ENCODE assay signal across 18 cellular contexts in genomic region chr7:133099887-133100286, GRCh38. TPM values are rescaled to one million over a fixed set of nuclear protein-coding genes. Genes with fewer than 3 reads are reported as not detected.
A peak's percentile ranks its signal among the peaks of the same experiment; 100 is the strongest.
DNase-seq lines count a peak whose midpoint lies in the region; ATAC-seq and TF ChIP-seq lines count a peak whose summit lies in the region.
"Had no signal": no experiment of that assay in that cellular context is flagged by ENCODE, and none has a peak within 500 bp of the region (broad histone marks: within the 10 kb centered on the region; RNA-seq: fewer than 3 reads in every experiment).

No MANE protein-coding gene starts in this region.

- CTCF ChIA-PET in HEK293 (lab: Yijun Ruan, JAX) = no interaction called here
- CTCF ChIA-PET in WTC11 (lab: Charles Lee) = no interaction called here
- CTCF ChIA-PET in T-cell (lab: Charles Lee) = no interaction called here

- ATAC-seq in WTC11 (no peak), T-cell (replicated peaks in 1 of 4) (no peak)
- ATAC-seq: CD8-positive, alpha-beta T cell; GM23338; HCT116 had no signal

- no peak overlapping the region for H4K5ac ChIP-seq in mesendoderm (ENCODE audit: low read length)

- H2BK15ac ChIP-seq in mesendoderm (replicated peaks; ENCODE audit: low read depth) = no peak overlapping the region

- DNase-seq in Ammon's horn (ENCODE audit: low spot score) (peak; percentile 33), mesendoderm (no peak), suprapubic skin (ENCODE audit: low spot score in 2 of 2) (no peak), WTC11 (ENCODE audit: low spot score) (no peak), T-cell (no peak)
- DNase-seq: Caco-2; CD4-positive, CD25-positive, alpha-beta regulatory T cell; CD8-positive, alpha-beta T cell; DMS153; DND-41; H9; HFFc6 had no signal

- no peak overlapping the region for H2BK120ac ChIP-seq in mesendoderm (ENCODE audit: low read depth, low read length)

- H3K27ac Mint-ChIP-seq in WTC11 (no peak overlapping the region), T-cell (no peak overlapping the region)
- H3K27ac Mint-ChIP-seq: B cell; CD4-positive, CD25-positive, alpha-beta regulatory T cell; CD8-positive, alpha-beta T cell; GM23338; HFFc6 had no signal

- no peak overlapping the region for H3K4me3 ChIP-seq in HEK293 (ENCODE audit: low read depth, low read length)
- H3K4me3 ChIP-seq in mesendoderm (ENCODE audit: low read length) = no peak overlapping the region
- no peak overlapping the region for H3K4me3 ChIP-seq in suprapubic skin
- H3K4me3 ChIP-seq: BLaER1, GM23338 had no signal

- H3K4me1 Mint-ChIP-seq in WTC11 (peaks cover 5% of the 10 kb centered on the region; the same call in 1 of the 2 replicates), T-cell (no peaks in the 10 kb centered on the region)
- H3K4me1 Mint-ChIP-seq: B cell; CD4-positive, CD25-positive, alpha-beta regulatory T cell had no signal

- no peaks in the 10 kb centered on the region for H3K4me1 ChIP-seq in HEK293 (ENCODE audit: control insufficient read depth, insufficient read depth, low read length)
- no peaks in the 10 kb centered on the region for H3K4me1 ChIP-seq in mesendoderm (ENCODE audit: control insufficient read depth, low read depth, low read length)
- no peaks in the 10 kb centered on the region for H3K4me1 ChIP-seq in suprapubic skin
- H3K4me1 ChIP-seq: BLaER1, Caco-2 had no signal

- H3K27ac ChIP-seq in HEK293 (ENCODE audit: extremely low read depth, low read depth, low read length) = no peak overlapping the region
- H3K27ac ChIP-seq in mesendoderm (ENCODE audit: low read depth, low read length) = no peak overlapping the region
- no peak overlapping the region for H3K27ac ChIP-seq in suprapubic skin
- H3K27ac ChIP-seq: BLaER1, C4-2B had no signal

- no peak for TF ChIP-seq CTCF in HEK293 (tag by site-specific recombination; IDR thresholded peaks at IDR 0.05)
- no peak for TF ChIP-seq CTCF in suprapubic skin (IDR thresholded peaks at IDR 0.05)
- TF ChIP-seq CTCF in WTC11 (IDR thresholded peaks at IDR 0.05) = no peak

- no peak for TF ChIP-seq POLR2A in suprapubic skin (IDR thresholded peaks at IDR 0.05)

- H3K27me3 Mint-ChIP-seq in WTC11 (ENCODE audit: low read depth) (no peaks in the 10 kb centered on the region), T-cell (peaks cover 0 to 7% of the 10 kb centered on the region in 2 donors)
- H3K27me3 Mint-ChIP-seq: CD4-positive, CD25-positive, alpha-beta regulatory T cell had no signal

- no peak overlapping the region for H2BK5ac ChIP-seq in mesendoderm (ENCODE audit: low read length)

- H3K23ac ChIP-seq in mesendoderm (ENCODE audit: low read length) = peak overlapping the region; percentile 68

- no peak overlapping the region for H3K4me2 ChIP-seq in mesendoderm (ENCODE audit: low read length)
- H3K4me2 ChIP-seq: BLaER1, GM23338 had no signal

- H2AK5ac ChIP-seq in mesendoderm (ENCODE audit: low read length) = no peak overlapping the region

- no peak overlapping the region for H3K4ac ChIP-seq in mesendoderm (ENCODE audit: low read depth, low read length)

- H3K56ac ChIP-seq in mesendoderm (ENCODE audit: low read length) = no peak overlapping the region

- H3K36me3 Mint-ChIP-seq in WTC11 = no peaks in the 10 kb centered on the region
- no peaks in the 10 kb centered on the region for H3K36me3 Mint-ChIP-seq in T-cell
- H3K36me3 Mint-ChIP-seq: CD4-positive, CD25-positive, alpha-beta regulatory T cell; CD8-positive, alpha-beta T cell had no signal

- H3K27me3 ChIP-seq in mesendoderm (ENCODE audit: insufficient read depth, low read length, poor library complexity) (no peaks in the 10 kb centered on the region), suprapubic skin (no peaks in the 10 kb centered on the region)
- H3K27me3 ChIP-seq: BLaER1 had no signal

- H3K9me3 Mint-ChIP-seq in WTC11 (no peaks in the 10 kb centered on the region), T-cell (no peaks in the 10 kb centered on the region)
- H3K9me3 Mint-ChIP-seq: CD4-positive, CD25-positive, alpha-beta regulatory T cell; CD8-positive, alpha-beta T cell; GM23338; H9; HFFc6 had no signal

- H3K79me2 ChIP-seq in mesendoderm (ENCODE audit: control insufficient read depth, insufficient read depth, low read length) = no peaks in the 10 kb centered on the region

- H3K36me3 ChIP-seq in HEK293 (ENCODE audit: control insufficient read depth in 2 of 2, insufficient read depth in 1 of 2, low read length in 2 of 2) = no peaks in the 10 kb centered on the region
- H3K36me3 ChIP-seq in mesendoderm (ENCODE audit: control insufficient read depth, insufficient read depth, low read length) = no peaks in the 10 kb centered on the region
- no peaks in the 10 kb centered on the region for H3K36me3 ChIP-seq in suprapubic skin
- H3K36me3 ChIP-seq: BLaER1 had no signal

- no peak overlapping the region for H3K9ac ChIP-seq in mesendoderm (ENCODE audit: low read length)
- H3K9ac ChIP-seq: BLaER1 had no signal

- TF ChIP-seq EP300 in suprapubic skin (IDR thresholded peaks at IDR 0.05) = no peak

- no peak overlapping the region for H3K18ac ChIP-seq in mesendoderm (ENCODE audit: low read length)

- no CpG with 5 or more reads among the region's 1 CpG for WGBS in mesendoderm (ENCODE audit: extremely low coverage, insufficient coverage, low lambda C conversion rate)
- 56% methylated on average over 1 of the region's 1 CpG for WGBS in suprapubic skin

- POLR2A ChIA-PET in HEK293 (lab: Yijun Ruan, JAX) = no interaction called here
- POLR2A ChIA-PET in WTC11 (lab: Charles Lee) = no interaction called here
- POLR2A ChIA-PET in T-cell (lab: Charles Lee) = interaction anchor here in 1 of 2 donors (0.5 kb wide), 1 partner anchor 1199 kb away, joined by 4 read pairs; no protein-coding TSS in a partner anchor

- H3K9me3 ChIP-seq in HEK293 (ENCODE audit: control insufficient read depth, insufficient read depth, low read depth, low read length) = no peaks in the 10 kb centered on the region
- H3K9me3 ChIP-seq in suprapubic skin = no peaks in the 10 kb centered on the region
- H3K9me3 ChIP-seq: BLaER1, Caco-2 had no signal

- H4K8ac ChIP-seq in mesendoderm (ENCODE audit: low read depth, low read length) = no peak overlapping the region

- H3K4me3 Mint-ChIP-seq in WTC11 = no peak overlapping the region
- H3K4me3 Mint-ChIP-seq in T-cell = no peak overlapping the region
- H3K4me3 Mint-ChIP-seq: B cell; CD4-positive, CD25-positive, alpha-beta regulatory T cell; CD8-positive, alpha-beta T cell; GM23338; H9; HFFc6 had no signal

- no peaks in the 10 kb centered on the region for H3K79me1 ChIP-seq in mesendoderm (ENCODE audit: low read length)

TF ChIP-seq in HEK293, 187 proteins besides CTCF, POLR2A, EP300 and RAD21:
- peak; percentile 36; the same call in 1 of the 2 replicates for TF ChIP-seq ZFHX2 (tag by site-specific recombination; conservative IDR thresholded peaks at IDR 0.05)
- no peak for TF ChIP-seq ZBTB26 (tag by site-specific recombination; optimal IDR thresholded peaks at IDR 0.05)
- peak; percentile 27; the same call in 1 of the 2 replicates for TF ChIP-seq KLF1 (tag by site-specific recombination; IDR thresholded peaks at IDR 0.05)
- no peak for TF ChIP-seq GLIS2 (tag by site-specific recombination; IDR thresholded peaks at IDR 0.05)
- peak; percentile 20; the same call in 1 of the 2 replicates for TF ChIP-seq EGR2 (tag by site-specific recombination; IDR thresholded peaks at IDR 0.05; ENCODE audit: low read depth)
- TF ChIP-seq TCF7L2 (IDR thresholded peaks at IDR 0.05; ENCODE audit: borderline replicate concordance, low read depth, low read length) = no peak

TF ChIP-seq in WTC11, 78 proteins besides CTCF, POLR2A, EP300 and RAD21 (continues in another document):
- TF ChIP-seq CREB1 (CRISPR knock-in tag; IDR thresholded peaks at IDR 0.05) (no peak), ZNF263 (CRISPR knock-in tag; IDR thresholded peaks at IDR 0.05; ENCODE audit: low read depth) (no peak), ZNF671 (CRISPR knock-in tag; IDR thresholded peaks at IDR 0.05) (no peak), ATF3 (CRISPR knock-in tag; conservative IDR thresholded peaks at IDR 0.05) (no peak), TEAD4 (CRISPR knock-in tag; IDR thresholded peaks at IDR 0.05) (no peak), ZBTB43 (CRISPR knock-in tag; IDR thresholded peaks at IDR 0.05) (no peak), ZNF232 (CRISPR knock-in tag; IDR thresholded peaks at IDR 0.05) (no peak), ATF1 (CRISPR knock-in tag; IDR thresholded peaks at IDR 0.05) (no peak), HMGXB4 (CRISPR knock-in tag; IDR thresholded peaks at IDR 0.05) (no peak), SMAD4 (CRISPR knock-in tag; IDR thresholded peaks at IDR 0.05) (no peak), ZNF317 (CRISPR knock-in tag; IDR thresholded peaks at IDR 0.05; ENCODE audit: borderline replicate concordance, low read depth) (no peak), RORB (CRISPR knock-in tag; IDR thresholded peaks at IDR 0.05) (no peak)

RNA-seq across cellular contexts. Expression of gene CHCHD3, which starts 18.0 kb away (rescaled TPM):
- polyA plus RNA-seq in mesendoderm (2013, experiment 1 of 2) = 126 TPM
- 129 TPM for polyA plus RNA-seq in mesendoderm (2013, experiment 2 of 2)
- total RNA-seq in suprapubic skin = 10 to 100 TPM; 33.9 to 37.2 (median 35.8) TPM
- 105 to 114 TPM (median 106 TPM) in 3 replicates for total RNA-seq in WTC11 (2021)
- 10 to 100 TPM; 25.6 to 33.7 (median 30.3) TPM for total RNA-seq in T-cell
